ENCODE assay signal across 1 cellular context in the genomic region with DNA sequence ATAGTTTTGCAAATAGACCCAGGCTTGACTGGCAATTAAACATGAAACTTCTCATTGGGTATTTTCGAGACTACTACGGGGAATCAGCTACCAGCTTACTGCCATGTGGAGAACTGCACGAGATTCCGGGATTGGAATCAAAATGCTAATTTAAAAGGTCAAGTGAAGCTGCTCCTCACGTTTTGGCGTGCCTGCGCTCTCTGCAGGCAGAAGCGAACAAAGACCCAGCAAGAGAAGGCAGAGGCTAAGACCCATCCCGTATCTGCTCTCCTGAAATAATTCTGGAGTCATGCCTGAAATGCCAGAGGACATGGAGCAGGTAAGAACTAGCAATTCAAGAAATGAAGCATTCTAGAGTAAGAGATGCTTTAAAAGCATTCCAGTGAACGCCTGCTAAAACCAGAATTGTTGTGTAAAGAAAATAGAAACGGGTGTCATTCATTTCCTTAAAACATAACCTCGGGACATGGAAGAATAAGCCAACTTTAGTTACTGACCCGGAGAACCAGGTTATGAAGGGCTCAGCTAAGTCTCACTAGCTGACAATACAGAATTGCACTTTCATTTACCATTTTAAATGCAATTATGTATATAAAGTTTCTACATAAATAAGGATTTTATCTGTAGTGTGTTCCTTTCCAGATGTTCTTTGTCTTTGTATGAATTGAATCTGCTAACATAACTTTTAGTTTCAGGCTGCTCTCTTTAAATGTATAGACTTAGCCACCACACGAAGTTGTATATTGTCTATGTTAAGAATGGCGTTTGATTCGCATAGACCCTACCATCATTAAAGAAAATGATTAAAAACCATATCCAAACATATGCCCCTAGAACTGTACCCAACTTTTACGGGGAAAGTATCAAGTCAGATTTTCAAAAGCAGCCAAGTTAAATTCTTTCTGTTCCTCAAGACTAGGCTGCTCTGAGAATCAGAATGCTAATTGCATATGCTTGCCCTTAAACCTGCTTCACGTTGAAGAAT.
TF ChIP-seq lines count a peak whose summit lies in the region.

No MANE protein-coding gene starts in this region.

TF ChIP-seq in H1, 55 proteins besides CTCF, POLR2A, EP300 and RAD21 (continued from another document):
- no peak for TF ChIP-seq SIX5 (IDR thresholded peaks at IDR 0.05; ENCODE audit: low read depth, low read length)
- peak; percentile 90 for TF ChIP-seq GTF2F1 (IDR thresholded peaks at IDR 0.05; ENCODE audit: borderline replicate concordance, low read depth, low read length)
- TF ChIP-seq SIRT6 (IDR thresholded peaks at IDR 0.05; ENCODE audit: low read length) = no peak
